ENCODE assay signal across 1 cellular context in the genomic region with DNA sequence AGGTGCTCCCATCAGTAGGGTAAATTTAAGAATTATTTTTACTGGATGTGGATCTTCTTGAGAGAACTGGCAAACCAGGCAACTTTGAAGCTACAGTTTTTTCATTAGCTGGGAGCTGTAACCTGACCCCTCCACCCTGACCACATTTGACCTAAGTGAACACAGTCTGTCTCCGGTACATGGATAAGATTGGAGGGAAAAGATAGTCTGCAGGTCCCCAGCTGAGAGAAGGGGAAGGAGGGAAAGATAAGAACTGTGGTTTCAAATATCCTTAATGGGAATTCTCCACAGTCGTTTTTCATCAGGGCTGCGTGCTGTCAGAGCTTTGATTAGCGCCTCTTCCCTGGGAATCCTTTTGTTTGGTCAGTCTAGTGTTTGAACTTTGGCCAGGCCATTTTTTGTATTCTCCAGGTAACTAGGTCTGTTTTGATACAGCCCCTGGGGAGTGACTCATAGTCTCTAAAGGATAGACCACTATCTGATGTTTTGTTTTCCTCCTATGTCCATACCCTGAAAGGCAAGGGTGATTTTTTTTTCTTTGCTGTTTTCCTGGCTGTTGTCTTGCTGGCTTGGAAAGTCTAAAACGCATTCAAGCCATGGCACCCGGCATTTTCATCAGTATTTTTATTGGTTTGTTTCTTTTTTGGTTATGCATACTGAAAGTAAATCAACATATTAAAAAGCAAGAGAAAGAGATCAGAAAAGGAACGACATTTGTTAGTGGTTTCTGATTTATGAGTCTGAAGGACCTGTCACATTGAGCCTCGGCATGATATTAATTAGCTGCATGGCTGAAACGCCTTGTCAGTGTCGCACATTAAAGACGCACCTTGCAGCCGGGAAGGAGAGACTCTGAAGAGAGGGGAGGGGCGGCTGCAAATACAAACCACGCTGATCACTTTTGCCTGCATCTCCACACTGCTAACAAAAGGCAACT.
TF ChIP-seq lines count a peak whose summit lies in the region.

No MANE protein-coding gene starts in this region.

TF ChIP-seq in GM12878, 131 proteins besides CTCF, POLR2A, EP300 and RAD21 (continued from another document and continues in another):
- no peak for TF ChIP-seq SKIL (IDR thresholded peaks at IDR 0.05; ENCODE audit: low read depth, poor library complexity, severe bottlenecking)
- TF ChIP-seq, protein P1, sequence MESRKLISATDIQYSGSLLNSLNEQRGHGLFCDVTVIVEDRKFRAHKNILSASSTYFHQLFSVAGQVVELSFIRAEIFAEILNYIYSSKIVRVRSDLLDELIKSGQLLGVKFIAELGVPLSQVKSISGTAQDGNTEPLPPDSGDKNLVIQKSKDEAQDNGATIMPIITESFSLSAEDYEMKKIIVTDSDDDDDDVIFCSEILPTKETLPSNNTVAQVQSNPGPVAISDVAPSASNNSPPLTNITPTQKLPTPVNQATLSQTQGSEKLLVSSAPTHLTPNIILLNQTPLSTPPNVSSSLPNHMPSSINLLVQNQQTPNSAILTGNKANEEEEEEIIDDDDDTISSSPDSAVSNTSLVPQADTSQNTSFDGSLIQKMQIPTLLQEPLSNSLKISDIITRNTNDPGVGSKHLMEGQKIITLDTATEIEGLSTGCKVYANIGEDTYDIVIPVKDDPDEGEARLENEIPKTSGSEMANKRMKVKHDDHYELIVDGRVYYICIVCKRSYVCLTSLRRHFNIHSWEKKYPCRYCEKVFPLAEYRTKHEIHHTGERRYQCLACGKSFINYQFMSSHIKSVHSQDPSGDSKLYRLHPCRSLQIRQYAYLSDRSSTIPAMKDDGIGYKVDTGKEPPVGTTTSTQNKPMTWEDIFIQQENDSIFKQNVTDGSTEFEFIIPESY (IDR thresholded peaks at IDR 0.05), result no peak
- TF ChIP-seq ESRRA (IDR thresholded peaks at IDR 0.05; ENCODE audit: low read length), result no peak
- no peak for TF ChIP-seq WRNIP1 (IDR thresholded peaks at IDR 0.05; ENCODE audit: borderline replicate concordance, low read depth, low read length)
- no peak for TF ChIP-seq ZNF622 (IDR thresholded peaks at IDR 0.05)
- TF ChIP-seq RCOR1 (conservative IDR thresholded peaks at IDR 0.05; ENCODE audit: low read depth, low read length), result no peak
- TF ChIP-seq ZNF384 (IDR thresholded peaks at IDR 0.05; ENCODE audit: borderline replicate concordance, low read depth, low read length), result no peak
- no peak for TF ChIP-seq CBX3 (IDR thresholded peaks at IDR 0.05; ENCODE audit: borderline replicate concordance, low read depth)
- TF ChIP-seq, protein P2, sequence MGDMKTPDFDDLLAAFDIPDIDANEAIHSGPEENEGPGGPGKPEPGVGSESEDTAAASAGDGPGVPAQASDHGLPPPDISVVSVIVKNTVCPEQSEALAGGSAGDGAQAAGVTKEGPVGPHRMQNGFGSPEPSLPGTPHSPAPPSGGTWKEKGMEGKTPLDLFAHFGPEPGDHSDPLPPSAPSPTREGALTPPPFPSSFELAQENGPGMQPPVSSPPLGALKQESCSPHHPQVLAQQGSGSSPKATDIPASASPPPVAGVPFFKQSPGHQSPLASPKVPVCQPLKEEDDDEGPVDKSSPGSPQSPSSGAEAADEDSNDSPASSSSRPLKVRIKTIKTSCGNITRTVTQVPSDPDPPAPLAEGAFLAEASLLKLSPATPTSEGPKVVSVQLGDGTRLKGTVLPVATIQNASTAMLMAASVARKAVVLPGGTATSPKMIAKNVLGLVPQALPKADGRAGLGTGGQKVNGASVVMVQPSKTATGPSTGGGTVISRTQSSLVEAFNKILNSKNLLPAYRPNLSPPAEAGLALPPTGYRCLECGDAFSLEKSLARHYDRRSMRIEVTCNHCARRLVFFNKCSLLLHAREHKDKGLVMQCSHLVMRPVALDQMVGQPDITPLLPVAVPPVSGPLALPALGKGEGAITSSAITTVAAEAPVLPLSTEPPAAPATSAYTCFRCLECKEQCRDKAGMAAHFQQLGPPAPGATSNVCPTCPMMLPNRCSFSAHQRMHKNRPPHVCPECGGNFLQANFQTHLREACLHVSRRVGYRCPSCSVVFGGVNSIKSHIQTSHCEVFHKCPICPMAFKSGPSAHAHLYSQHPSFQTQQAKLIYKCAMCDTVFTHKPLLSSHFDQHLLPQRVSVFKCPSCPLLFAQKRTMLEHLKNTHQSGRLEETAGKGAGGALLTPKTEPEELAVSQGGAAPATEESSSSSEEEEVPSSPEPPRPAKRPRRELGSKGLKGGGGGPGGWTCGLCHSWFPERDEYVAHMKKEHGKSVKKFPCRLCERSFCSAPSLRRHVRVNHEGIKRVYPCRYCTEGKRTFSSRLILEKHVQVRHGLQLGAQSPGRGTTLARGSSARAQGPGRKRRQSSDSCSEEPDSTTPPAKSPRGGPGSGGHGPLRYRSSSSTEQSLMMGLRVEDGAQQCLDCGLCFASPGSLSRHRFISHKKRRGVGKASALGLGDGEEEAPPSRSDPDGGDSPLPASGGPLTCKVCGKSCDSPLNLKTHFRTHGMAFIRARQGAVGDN (IDR thresholded peaks at IDR 0.05), result peak; percentile 44; the same call in 1 of the 2 replicates
- TF ChIP-seq NBN (IDR thresholded peaks at IDR 0.05), result no peak
- no peak for TF ChIP-seq FOS (IDR thresholded peaks at IDR 0.05; ENCODE audit: borderline replicate concordance, extremely low read depth, insufficient read length)
- no peak for TF ChIP-seq MAX (IDR thresholded peaks at IDR 0.05; ENCODE audit: low read depth, low read length)
- no peak for TF ChIP-seq KLF5 (IDR thresholded peaks at IDR 0.05; ENCODE audit: partially characterized antibody)
- no peak for TF ChIP-seq RELA (IDR thresholded peaks at IDR 0.05; ENCODE audit: borderline replicate concordance, partially characterized antibody)
- TF ChIP-seq ATF7 (IDR thresholded peaks at IDR 0.05; ENCODE audit: low read depth), result no peak
- no peak for TF ChIP-seq TAF1 (IDR thresholded peaks at IDR 0.05; ENCODE audit: borderline replicate concordance, low read depth, low read length)
- TF ChIP-seq HCFC1 (IDR thresholded peaks at IDR 0.05; ENCODE audit: low read length), result no peak
- peak; percentile 77 for TF ChIP-seq PBX3 (IDR thresholded peaks at IDR 0.05; ENCODE audit: insufficient replicate concordance, low read depth, low read length)
- TF ChIP-seq DPF2 (IDR thresholded peaks at IDR 0.05), result 0 out of 2 replicates have a peak, but pooled peaks have one; percentile 18
- no peak for TF ChIP-seq PAX8 (IDR thresholded peaks at IDR 0.05)
- TF ChIP-seq ZNF24 (IDR thresholded peaks at IDR 0.05), result no peak
- TF ChIP-seq, protein P3, sequence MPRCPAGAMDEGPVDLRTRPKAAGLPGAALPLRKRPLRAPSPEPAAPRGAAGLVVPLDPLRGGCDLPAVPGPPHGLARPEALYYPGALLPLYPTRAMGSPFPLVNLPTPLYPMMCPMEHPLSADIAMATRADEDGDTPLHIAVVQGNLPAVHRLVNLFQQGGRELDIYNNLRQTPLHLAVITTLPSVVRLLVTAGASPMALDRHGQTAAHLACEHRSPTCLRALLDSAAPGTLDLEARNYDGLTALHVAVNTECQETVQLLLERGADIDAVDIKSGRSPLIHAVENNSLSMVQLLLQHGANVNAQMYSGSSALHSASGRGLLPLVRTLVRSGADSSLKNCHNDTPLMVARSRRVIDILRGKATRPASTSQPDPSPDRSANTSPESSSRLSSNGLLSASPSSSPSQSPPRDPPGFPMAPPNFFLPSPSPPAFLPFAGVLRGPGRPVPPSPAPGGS (IDR thresholded peaks at IDR 0.05; ENCODE audit: borderline replicate concordance, insufficient read depth, low read depth, low read length, poor library complexity, severe bottlenecking), result no peak
- no peak for TF ChIP-seq EZH2 (IDR thresholded peaks at IDR 0.05; ENCODE audit: borderline replicate concordance, control insufficient read depth, low read depth, low read length)
- TF ChIP-seq USF1 (IDR thresholded peaks at IDR 0.05; ENCODE audit: borderline replicate concordance, extremely low read length, insufficient read depth, low read depth, low read length), result no peak
- TF ChIP-seq, protein P4, sequence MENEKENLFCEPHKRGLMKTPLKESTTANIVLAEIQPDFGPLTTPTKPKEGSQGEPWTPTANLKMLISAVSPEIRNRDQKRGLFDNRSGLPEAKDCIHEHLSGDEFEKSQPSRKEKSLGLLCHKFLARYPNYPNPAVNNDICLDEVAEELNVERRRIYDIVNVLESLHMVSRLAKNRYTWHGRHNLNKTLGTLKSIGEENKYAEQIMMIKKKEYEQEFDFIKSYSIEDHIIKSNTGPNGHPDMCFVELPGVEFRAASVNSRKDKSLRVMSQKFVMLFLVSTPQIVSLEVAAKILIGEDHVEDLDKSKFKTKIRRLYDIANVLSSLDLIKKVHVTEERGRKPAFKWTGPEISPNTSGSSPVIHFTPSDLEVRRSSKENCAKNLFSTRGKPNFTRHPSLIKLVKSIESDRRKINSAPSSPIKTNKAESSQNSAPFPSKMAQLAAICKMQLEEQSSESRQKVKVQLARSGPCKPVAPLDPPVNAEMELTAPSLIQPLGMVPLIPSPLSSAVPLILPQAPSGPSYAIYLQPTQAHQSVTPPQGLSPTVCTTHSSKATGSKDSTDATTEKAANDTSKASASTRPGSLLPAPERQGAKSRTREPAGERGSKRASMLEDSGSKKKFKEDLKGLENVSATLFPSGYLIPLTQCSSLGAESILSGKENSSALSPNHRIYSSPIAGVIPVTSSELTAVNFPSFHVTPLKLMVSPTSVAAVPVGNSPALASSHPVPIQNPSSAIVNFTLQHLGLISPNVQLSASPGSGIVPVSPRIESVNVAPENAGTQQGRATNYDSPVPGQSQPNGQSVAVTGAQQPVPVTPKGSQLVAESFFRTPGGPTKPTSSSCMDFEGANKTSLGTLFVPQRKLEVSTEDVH (IDR thresholded peaks at IDR 0.05; ENCODE audit: low read depth, partially characterized antibody), result no peak
- TF ChIP-seq, protein P5, sequence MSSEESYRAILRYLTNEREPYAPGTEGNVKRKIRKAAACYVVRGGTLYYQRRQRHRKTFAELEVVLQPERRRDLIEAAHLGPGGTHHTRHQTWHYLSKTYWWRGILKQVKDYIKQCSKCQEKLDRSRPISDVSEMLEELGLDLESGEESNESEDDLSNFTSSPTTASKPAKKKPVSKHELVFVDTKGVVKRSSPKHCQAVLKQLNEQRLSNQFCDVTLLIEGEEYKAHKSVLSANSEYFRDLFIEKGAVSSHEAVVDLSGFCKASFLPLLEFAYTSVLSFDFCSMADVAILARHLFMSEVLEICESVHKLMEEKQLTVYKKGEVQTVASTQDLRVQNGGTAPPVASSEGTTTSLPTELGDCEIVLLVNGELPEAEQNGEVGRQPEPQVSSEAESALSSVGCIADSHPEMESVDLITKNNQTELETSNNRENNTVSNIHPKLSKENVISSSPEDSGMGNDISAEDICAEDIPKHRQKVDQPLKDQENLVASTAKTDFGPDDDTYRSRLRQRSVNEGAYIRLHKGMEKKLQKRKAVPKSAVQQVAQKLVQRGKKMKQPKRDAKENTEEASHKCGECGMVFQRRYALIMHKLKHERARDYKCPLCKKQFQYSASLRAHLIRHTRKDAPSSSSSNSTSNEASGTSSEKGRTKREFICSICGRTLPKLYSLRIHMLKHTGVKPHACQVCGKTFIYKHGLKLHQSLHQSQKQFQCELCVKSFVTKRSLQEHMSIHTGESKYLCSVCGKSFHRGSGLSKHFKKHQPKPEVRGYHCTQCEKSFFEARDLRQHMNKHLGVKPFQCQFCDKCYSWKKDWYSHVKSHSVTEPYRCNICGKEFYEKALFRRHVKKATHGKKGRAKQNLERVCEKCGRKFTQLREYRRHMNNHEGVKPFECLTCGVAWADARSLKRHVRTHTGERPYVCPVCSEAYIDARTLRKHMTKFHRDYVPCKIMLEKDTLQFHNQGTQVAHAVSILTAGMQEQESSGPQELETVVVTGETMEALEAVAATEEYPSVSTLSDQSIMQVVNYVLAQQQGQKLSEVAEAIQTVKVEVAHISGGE (CRISPR knock-in tag; IDR thresholded peaks at IDR 0.05), result no peak
- no peak for TF ChIP-seq ASH2L (IDR thresholded peaks at IDR 0.05; ENCODE audit: borderline replicate concordance, low read depth)
- no peak for TF ChIP-seq EED (IDR thresholded peaks at IDR 0.05; ENCODE audit: low read depth)
- TF ChIP-seq NKRF (conservative IDR thresholded peaks at IDR 0.05), result no peak
